Comparison of ENCODE assay signal across 26 cellular contexts in genomic region chr16:83363521-83363920, GRCh38.
DNase-seq lines count a peak whose midpoint lies in the region; ATAC-seq, FAIRE-seq and TF ChIP-seq lines count a peak whose summit lies in the region.
"Had no signal": no experiment of that assay in that cellular context is flagged by ENCODE, and none has a peak within 500 bp of the region (broad histone marks: within the 10 kb centered on the region; RNA-seq: fewer than 3 reads in every experiment).

No MANE protein-coding gene starts in this region.

- H3K9me3 ChIP-seq in IMR-90 (ENCODE audit: control insufficient read depth, insufficient read depth, low read length) (no peaks in the 10 kb centered on the region), keratinocyte (ENCODE audit: control insufficient read depth, low read depth, low read length) (no peaks in the 10 kb centered on the region), right lobe of liver (no peaks in the 10 kb centered on the region), ascending aorta (no peaks in the 10 kb centered on the region)
- H3K9me3 ChIP-seq: HAP-1, SJCRH30 had no signal

- in situ Hi-C loops in IMR-90 (cut with MboI; ENCODE audit: low sequenced_read_pairs) = no loop called here

- no peak overlapping the region for H3K18ac ChIP-seq in IMR-90 (ENCODE audit: low read depth, low read length)

- 17% methylated on average over 1 of the region's 4 CpGs; no CpG with 5 or more reads in 1 of the 2 experiments for WGBS in IMR-90 (ENCODE audit: extremely low coverage in 2 of 2, insufficient read length in 1 of 2), 2 experiments
- WGBS in right lobe of liver (ENCODE audit: insufficient coverage, low coverage, low lambda C conversion rate, missing lambda C conversion rate) = 62% methylated on average over 4 of the region's 4 CpGs

- TF ChIP-seq POLR2A in IMR-90 (IDR thresholded peaks at IDR 0.05; ENCODE audit: low read depth, low read length) (no peak), right lobe of liver (IDR thresholded peaks at IDR 0.05) (no peak)

- H3K27me3 ChIP-seq in IMR-90 (ENCODE audit: control insufficient read depth, insufficient read depth, low read length) (no peaks in the 10 kb centered on the region), keratinocyte (ENCODE audit: control insufficient read depth, extremely low read depth, insufficient read depth, low read length) (no peaks in the 10 kb centered on the region), right lobe of liver (no peaks in the 10 kb centered on the region), ascending aorta (no peaks in the 10 kb centered on the region)
- H3K27me3 ChIP-seq: SJCRH30 had no signal

- TF ChIP-seq RAD21 in IMR-90 (IDR thresholded peaks at IDR 0.05; ENCODE audit: low read length) = no peak

- POLR2A ChIA-PET in IMR-90 (lab: Charles Lee; ENCODE audit: unreplicated experiment) = no interaction called here

- no peak overlapping the region for H2BK20ac ChIP-seq in IMR-90 (ENCODE audit: low read depth, low read length)

- H2BK5ac ChIP-seq in IMR-90 (ENCODE audit: low read depth, low read length, poor library complexity, severe bottlenecking) = no peak overlapping the region

- H3K4ac ChIP-seq in IMR-90 (ENCODE audit: low read depth, low read length) = no peak overlapping the region

- H4K91ac ChIP-seq in IMR-90 (ENCODE audit: insufficient read depth, low read depth, low read length) = no peak overlapping the region

- H3K36me3 ChIP-seq in IMR-90 (ENCODE audit: control insufficient read depth, insufficient read depth, low read length) = no peaks in the 10 kb centered on the region
- no peaks in the 10 kb centered on the region for H3K36me3 ChIP-seq in keratinocyte (ENCODE audit: control insufficient read depth in 2 of 2, extremely low read depth in 1 of 2, insufficient read depth in 2 of 2, low read length in 2 of 2)
- no peaks in the 10 kb centered on the region for H3K36me3 ChIP-seq in right lobe of liver
- no peaks in the 10 kb centered on the region for H3K36me3 ChIP-seq in ascending aorta
- H3K36me3 ChIP-seq: HAP-1, SJCRH30 had no signal

- intact Hi-C loops in IMR-90 (cut with micrococcal nuclease) (no loop called here), right lobe of liver (cut with DNase I) (no loop called here), ascending aorta (cut with DNase I) (no loop called here)

- no peak overlapping the region for H2AK5ac ChIP-seq in IMR-90 (ENCODE audit: low read depth, low read length)

- no peaks in the 10 kb centered on the region; a peak in 2 of 4 replicates for H3K79me1 ChIP-seq in IMR-90 (ENCODE audit: low read depth in 1 of 2, low read length in 2 of 2)

- no peaks in the 10 kb centered on the region for H3K79me2 ChIP-seq in keratinocyte (ENCODE audit: control insufficient read depth, insufficient read depth, low read length)

- H3K4me2 ChIP-seq in IMR-90 (ENCODE audit: low read depth, low read length) = no peak overlapping the region
- no peak overlapping the region for H3K4me2 ChIP-seq in keratinocyte (ENCODE audit: control insufficient read depth, extremely low read depth, insufficient read depth, low read depth, low read length)
- H3K4me2 ChIP-seq: KMS-11 had no signal

- FAIRE-seq in keratinocyte (lab: Jason Lieb, UNC) = peak; percentile 29
- FAIRE-seq: G401.6 had no signal

- CTCF ChIA-PET in IMR-90 (lab: Yijun Ruan, JAX) = no interaction called here

- dilution Hi-C loops in IMR-90 (cut with HindIII; ENCODE audit: low sequenced_read_pairs, unreplicated experiment) = no loop called here
- dilution Hi-C loops in keratinocyte (cut with MboI; ENCODE audit: extremely low pct_ligation_motif_present, low sequenced_read_pairs) = no loop called here

- no peak overlapping the region for H3K56ac ChIP-seq in IMR-90 (ENCODE audit: extremely low read depth, insufficient read depth, low read length)

- no peak overlapping the region for H3K4me3 ChIP-seq in IMR-90 (ENCODE audit: insufficient read depth, low read depth, low read length)
- H3K4me3 ChIP-seq in keratinocyte (ENCODE audit: control insufficient read depth in 2 of 3, extremely low read depth in 1 of 3, insufficient read depth in 2 of 3, low read depth in 1 of 3, low read length in 3 of 3) = no peak overlapping the region
- H3K4me3 ChIP-seq in right lobe of liver = no peak overlapping the region
- H3K4me3 ChIP-seq in ascending aorta = no peak overlapping the region
- H3K4me3 ChIP-seq: HAP-1, SJCRH30 had no signal

- DNase-seq in AG08395 (ENCODE audit: low spot score) (peak; percentile 14), IMR-90 (peak; percentile 7), caudate nucleus (lab: John Stamatoyannopoulos, UW) (peak in 41 of 61 donors; percentile 4 to 90 (median 46)), keratinocyte (ENCODE audit: low read depth, low spot score) (no peak), right lobe of liver (no peak), ascending aorta (ENCODE audit: low spot score in 2 of 2) (no peak), NCI-H146 (lab: John Stamatoyannopoulos, UW) (no peak)
- DNase-seq in activated naive CD4-positive, alpha-beta T cell (lab: John Stamatoyannopoulos, UW) = no peak
- DNase-seq: AML-193; C1 segment of cervical spinal cord; CD4-positive, alpha-beta memory T cell; COR-L47; GOT3; NCI-H1105; NCI-H1436 treated with DMSO at 0.1 percent for 48 hours; NCI-H1930; NCI-H446 treated with DMSO at 0.1 percent for 48 hours; NCI-H526; NCI-H82; NK-92 treated with Interleukin-12 subunit alpha and Interleukin-12 subunit beta, amount 100 ng/mL, for 24 hours; PC-3; SJCRH30 had no signal

- no peak overlapping the region for H3K14ac ChIP-seq in IMR-90 (replicated peaks; ENCODE audit: low read depth, low read length)

- no peaks in the 10 kb centered on the region for H3K4me1 ChIP-seq in IMR-90 (ENCODE audit: control insufficient read depth, insufficient read depth, low read length)
- H3K4me1 ChIP-seq in keratinocyte (ENCODE audit: control insufficient read depth, extremely low read depth, insufficient read depth, low read length) = peaks cover 3% of the 10 kb centered on the region
- no peaks in the 10 kb centered on the region for H3K4me1 ChIP-seq in right lobe of liver
- no peaks in the 10 kb centered on the region for H3K4me1 ChIP-seq in ascending aorta
- H3K4me1 ChIP-seq: HAP-1, SJCRH30 had no signal

- no peak overlapping the region for H2BK15ac ChIP-seq in IMR-90 (ENCODE audit: low read depth, low read length)

- no TSS peak for BruUV-seq in IMR-90 (replicated peaks; lab: Mats Ljungman, UMichigan)

- H4K8ac ChIP-seq in IMR-90 (ENCODE audit: low read depth in 2 of 2, low read length in 2 of 2) = no peak overlapping the region

- H3K9me1 ChIP-seq in IMR-90 (ENCODE audit: insufficient read depth, low read length) (no peaks in the 10 kb centered on the region), keratinocyte (ENCODE audit: control insufficient read depth, extremely low read depth, insufficient read depth, low read length) (no peaks in the 10 kb centered on the region)

- ATAC-seq in IMR-90 (ENCODE audit: low read depth) (no peak), right lobe of liver (no peak)
- ATAC-seq: PC-3, Right ventricle myocardium inferior had no signal

- H4K20me1 ChIP-seq in IMR-90 (ENCODE audit: insufficient read depth, low read length) (no peaks in the 10 kb centered on the region), keratinocyte (ENCODE audit: control insufficient read depth, extremely low read depth, insufficient read depth, low read length) (no peaks in the 10 kb centered on the region)

- TF ChIP-seq CTCF in IMR-90 (conservative IDR thresholded peaks at IDR 0.05; ENCODE audit: low read depth, low read length) (no peak), keratinocyte (optimal IDR thresholded peaks at IDR 0.05 in 1 of 3, IDR thresholded peaks at IDR 0.05 in 1 of 3, conservative IDR thresholded peaks at IDR 0.05 in 1 of 3; ENCODE audit: extremely low read depth in 1 of 3, insufficient read depth in 2 of 3, low read length in 3 of 3) (no peak), right lobe of liver (IDR thresholded peaks at IDR 0.05) (no peak), ascending aorta (IDR thresholded peaks at IDR 0.05) (no peak)

- H3K9ac ChIP-seq in IMR-90 (ENCODE audit: low read depth, low read length) (no peak overlapping the region), keratinocyte (ENCODE audit: control insufficient read depth, extremely low read depth, insufficient read depth, low read length) (no peak overlapping the region)
- H3K9ac ChIP-seq: KMS-11 had no signal

- H4K5ac ChIP-seq in IMR-90 (ENCODE audit: low read depth, low read length) = no peak overlapping the region

- H2AFZ ChIP-seq in IMR-90 (replicated peaks; ENCODE audit: low read length, poor library complexity) (no peak overlapping the region), keratinocyte (ENCODE audit: control insufficient read depth, low read length) (no peak overlapping the region)

- no peak overlapping the region for H2BK120ac ChIP-seq in IMR-90 (ENCODE audit: low read depth, low read length)

- H3K27ac ChIP-seq in IMR-90 (ENCODE audit: insufficient read depth, low read length) (no peak overlapping the region), caudate nucleus (ENCODE audit: low read depth, low read length) (no peak overlapping the region), keratinocyte (ENCODE audit: control insufficient read depth, insufficient read depth, low read length) (no peak overlapping the region), right lobe of liver (no peak overlapping the region), ascending aorta (no peak overlapping the region)
- H3K27ac ChIP-seq: KMS-11, SJCRH30 had no signal

- no peak overlapping the region for H3K23ac ChIP-seq in IMR-90 (ENCODE audit: low read depth, low read length)

- H2AK9ac ChIP-seq in IMR-90 (replicated peaks; ENCODE audit: low read depth, low read length, poor library complexity) = no peak overlapping the region

TF ChIP-seq in IMR-90, 13 proteins besides CTCF, POLR2A, EP300 and RAD21:
- TF ChIP-seq FOS (IDR thresholded peaks at IDR 0.05; ENCODE audit: low read depth, low read length) (no peak), MAFK (IDR thresholded peaks at IDR 0.05; ENCODE audit: low read depth, low read length) (no peak), USF2 (IDR thresholded peaks at IDR 0.05; ENCODE audit: low read depth, low read length) (no peak), RCOR1 (IDR thresholded peaks at IDR 0.05; ENCODE audit: insufficient replicate concordance, low read length) (no peak), SMC3 (IDR thresholded peaks at IDR 0.05; ENCODE audit: low read depth, low read length) (no peak), MXI1 (IDR thresholded peaks at IDR 0.05; ENCODE audit: borderline replicate concordance, low read depth, low read length) (no peak), CHD1 (IDR thresholded peaks at IDR 0.05; ENCODE audit: low read depth, low read length) (no peak), CEBPB (IDR thresholded peaks at IDR 0.05; ENCODE audit: low read depth, low read length) (no peak), BHLHE40 (IDR thresholded peaks at IDR 0.05; ENCODE audit: low read depth, low read length) (no peak)

Comparison
In these comparisons a context has a peak if more than half of its experiments do, and no peak if none do; other contexts are left out.
1. DNase-seq: peak in AG08395 (single experiment), IMR-90 (single experiment) and caudate nucleus (41 of 61); none in keratinocyte (single experiment), activated naive CD4-positive, alpha-beta T cell (0 of 4), right lobe of liver (0 of 3), ascending aorta (0 of 2) and NCI-H146 (single experiment).